ENCODE assay signal across 1 cellular context in genomic region chr13:26991508-26992181, GRCh38.
A peak's percentile ranks its signal among the peaks of the same experiment; 100 is the strongest.
TF ChIP-seq lines count a peak whose summit lies in the region.

No MANE protein-coding gene starts in this region.

TF ChIP-seq in HepG2, 621 proteins besides CTCF, POLR2A, EP300 and RAD21 (continued from another document and continues in another):
- peak; percentile 46; the same call in 1 of the 2 replicates for TF ChIP-seq ZBTB34 (CRISPR knock-in tag; IDR thresholded peaks at IDR 0.05)
- TF ChIP-seq BRCA1 (CRISPR knock-in tag; IDR thresholded peaks at IDR 0.05) = 0 out of 2 replicates have a peak, but pooled peaks have one; percentile 42
- no peak for TF ChIP-seq ZHX2 (IDR thresholded peaks at IDR 0.05; ENCODE audit: low read depth)
- 0 out of 2 replicates have a peak, but pooled peaks have one; percentile 15 for TF ChIP-seq ZHX2 (CRISPR knock-in tag; IDR thresholded peaks at IDR 0.05; ENCODE audit: borderline replicate concordance)
- TF ChIP-seq HDAC2 (CRISPR knock-in tag; IDR thresholded peaks at IDR 0.05) = peak; percentile 44; the same call in 1 of the 2 replicates
- TF ChIP-seq FOXJ3 (CRISPR knock-in tag; IDR thresholded peaks at IDR 0.05; ENCODE audit: borderline replicate concordance) = peak; percentile 87
- TF ChIP-seq SNAPC4 (CRISPR knock-in tag; IDR thresholded peaks at IDR 0.05) = no peak; the same call in 1 of the 2 replicates
- no peak for TF ChIP-seq ZBTB40 (IDR thresholded peaks at IDR 0.05)
- TF ChIP-seq ZBTB40 (CRISPR knock-in tag; IDR thresholded peaks at IDR 0.05) = no peak
- TF ChIP-seq RFX3 (CRISPR knock-in tag; IDR thresholded peaks at IDR 0.05) = no peak
- TF ChIP-seq ZNF720 (CRISPR knock-in tag; IDR thresholded peaks at IDR 0.05) = no peak
- no peak; the same call in 1 of the 2 replicates for TF ChIP-seq ZNF121 (CRISPR knock-in tag; IDR thresholded peaks at IDR 0.05)
- no peak for TF ChIP-seq CAMTA2 (CRISPR knock-in tag; IDR thresholded peaks at IDR 0.05; ENCODE audit: borderline replicate concordance)
- TF ChIP-seq ZNF263 (CRISPR knock-in tag; IDR thresholded peaks at IDR 0.05) = peak; percentile 99
- 0 out of 2 replicates have a peak, but pooled peaks have one; percentile 26 for TF ChIP-seq MLX (CRISPR knock-in tag; IDR thresholded peaks at IDR 0.05)
- no peak for TF ChIP-seq RAD51 (IDR thresholded peaks at IDR 0.05; ENCODE audit: borderline replicate concordance)
- no peak; the same call in 1 of the 2 replicates for TF ChIP-seq BRD4 (CRISPR knock-in tag; IDR thresholded peaks at IDR 0.05)
- 0 out of 2 replicates have a peak, but pooled peaks have one; percentile 62 for TF ChIP-seq SIN3A (IDR thresholded peaks at IDR 0.05; ENCODE audit: borderline replicate concordance, low read depth, low read length)
- no peak for TF ChIP-seq TRIM24 (CRISPR knock-in tag; IDR thresholded peaks at IDR 0.05)
- no peak for TF ChIP-seq ZZZ3 (CRISPR knock-in tag; IDR thresholded peaks at IDR 0.05; ENCODE audit: borderline replicate concordance)
- no peak for TF ChIP-seq HNRNPL (IDR thresholded peaks at IDR 0.05; ENCODE audit: low read depth, low read length)
- 0 out of 2 replicates have a peak, but pooled peaks have one; percentile 42 for TF ChIP-seq ZNF704 (CRISPR knock-in tag; IDR thresholded peaks at IDR 0.05; ENCODE audit: borderline replicate concordance)
- peak; percentile 43; the same call in 1 of the 2 replicates for TF ChIP-seq KDM3A (CRISPR knock-in tag; IDR thresholded peaks at IDR 0.05; ENCODE audit: low read depth)
- no peak for TF ChIP-seq SMYD3 (CRISPR knock-in tag; IDR thresholded peaks at IDR 0.05)
- TF ChIP-seq PCBP2 (optimal IDR thresholded peaks at IDR 0.05; ENCODE audit: low read depth, low read length, poor library complexity, severe bottlenecking) = no peak
- no peak for TF ChIP-seq THRA (CRISPR knock-in tag; IDR thresholded peaks at IDR 0.05; ENCODE audit: borderline replicate concordance)
- no peak for TF ChIP-seq ZNF354B (CRISPR knock-in tag; IDR thresholded peaks at IDR 0.05)
